28 cellular contexts compared by ENCODE assay signal in genomic region chr9:6271508-6272228, GRCh38. TPM values are rescaled to one million over a fixed set of nuclear protein-coding genes. Genes with fewer than 3 reads are reported as not detected.
DNase-seq lines count a peak whose midpoint lies in the region; ATAC-seq and TF ChIP-seq lines count a peak whose summit lies in the region.
"Had no signal": no experiment of that assay in that cellular context is flagged by ENCODE, and none has a peak within 500 bp of the region (broad histone marks: within the 10 kb centered on the region; RNA-seq: fewer than 3 reads in every experiment).

No MANE protein-coding gene starts in this region.

- H3K27me3 ChIP-seq in ACC112 (ENCODE audit: insufficient read depth, low read length) (no peaks in the 10 kb centered on the region), body of pancreas (no peaks in the 10 kb centered on the region), stomach (no peaks in the 10 kb centered on the region), spleen (replicated peaks in 1 of 7) (peaks cover 0 to 1% (median 0%) of the 10 kb centered on the region in 7 donors)
- H3K27me3 ChIP-seq: BLaER1 treated with 17β-estradiol and CSF1 and Interleukin-3, amounts not matched to agents 10 nM and 100 nM; SJSA1 had no signal

- 18 to 22% methylated on average over 3 of the region's 3 CpGs for WGBS in body of pancreas, 2 donors
- 37 to 43% (median 41%) methylated on average over 3 of the region's 3 CpGs for WGBS in stomach, 5 donors
- WGBS in spleen, 5 donors: 77 to 85% (median 82%) methylated on average over 3 of the region's 3 CpGs

- no peaks in the 10 kb centered on the region for H3K36me3 ChIP-seq in ACC112 (ENCODE audit: insufficient read depth, low read length)
- H3K36me3 ChIP-seq in body of pancreas (replicated peaks in 1 of 2; ENCODE audit: insufficient read depth in 1 of 2, low read depth in 2 of 2): no peaks in the 10 kb centered on the region
- no peaks in the 10 kb centered on the region for H3K36me3 ChIP-seq in stomach
- no peaks in the 10 kb centered on the region for H3K36me3 ChIP-seq in spleen
- H3K36me3 ChIP-seq: BLaER1 treated with 17β-estradiol and CSF1 and Interleukin-3, amounts not matched to agents 10 nM and 100 nM; SJSA1 had no signal

- H3K9me3 ChIP-seq in body of pancreas (no peaks in the 10 kb centered on the region), stomach (no peaks in the 10 kb centered on the region), spleen (no peaks in the 10 kb centered on the region)
- H3K9me3 ChIP-seq: BLaER1 treated with 17β-estradiol and CSF1 and Interleukin-3, amounts not matched to agents 10 nM and 100 nM; SJSA1 had no signal

- no peak for TF ChIP-seq POLR2A in body of pancreas (IDR thresholded peaks at IDR 0.05)
- no peak for TF ChIP-seq POLR2A in stomach (IDR thresholded peaks at IDR 0.05)
- no peak for TF ChIP-seq POLR2A in spleen (IDR thresholded peaks at IDR 0.05)

- peak; percentile 50 for ATAC-seq in body of pancreas
- peak; percentile 62 for ATAC-seq in left lobe of liver
- ATAC-seq: T-cell had no signal

- H3K4me1 ChIP-seq in ACC112 (ENCODE audit: control insufficient read depth, insufficient read depth, low read length, unreplicated experiment) (peaks cover 8% of the 10 kb centered on the region), body of pancreas (peaks cover 51% of the 10 kb centered on the region), stomach (peaks cover 19 to 32% (median 25%) of the 10 kb centered on the region in 4 donors), spleen (no peaks in the 10 kb centered on the region)
- H3K4me1 ChIP-seq: BLaER1 treated with 17β-estradiol and CSF1 and Interleukin-3, amounts not matched to agents 10 nM and 100 nM; SJSA1 had no signal

- no peaks in the 10 kb centered on the region for H3K79me2 ChIP-seq in ACC112 (ENCODE audit: control insufficient read depth, insufficient read depth, low read length, unreplicated experiment)

- peak in 2 of 4 donors; percentile 28 to 45 for DNase-seq in body of pancreas
- no peak for DNase-seq in left lobe of liver (ENCODE audit: low spot score)
- no peak for DNase-seq in stomach
- no peak for DNase-seq in G401 (ENCODE audit: low spot score)
- DNase-seq in KG1 (lab: John Stamatoyannopoulos, UW): no peak
- no peak for DNase-seq in spleen
- no peak for DNase-seq in SHP77 (lab: John Stamatoyannopoulos, UW)
- DNase-seq: activated CD4-positive, alpha-beta T cell treated with anti-CD3 and anti-CD28 coated beads, Interleukin-2, amount 50 U/mL, for 48 hours; activated CD4-positive, CD25-positive, alpha-beta regulatory T cell; activated CD8-positive, alpha-beta memory T cell treated with anti-CD3 and anti-CD28 coated beads, Interleukin-2, amount 50 U/mL, for 48 hours; activated naive CD8-positive, alpha-beta T cell treated with anti-CD3 and anti-CD28 coated beads for 36 hours; DMS79 treated with DMSO at 0.1 percent for 48 hours; effector memory CD4-positive, alpha-beta T cell; GOT3; KBM-7; kidney glomerular epithelial cell; mesendoderm; NCI-H1436 treated with DMSO at 0.1 percent for 48 hours; NK-92 treated with Interleukin-12 subunit alpha and Interleukin-12 subunit beta, amount 100 ng/mL, for 24 hours; stimulated activated naive CD4-positive, alpha-beta T cell treated with Interleukin-2 at 50 U/mL for 16 hours; T-cell; trophoblast cell had no signal

- H2AFZ ChIP-seq in ACC112 (ENCODE audit: low read length, unreplicated experiment): no peak overlapping the region

- no peak for TF ChIP-seq EP300 in stomach (IDR thresholded peaks at IDR 0.05)

- in situ Hi-C loops in G401 (cut with HindIII; ENCODE audit: low sequenced_read_pairs): no loop called here

- intact Hi-C loops in body of pancreas (cut with DNase I): no loop called here
- intact Hi-C loops in stomach (cut with DNase I; ENCODE audit: low total_unique reads): no loop called here
- intact Hi-C loops in spleen (cut with DNase I; ENCODE audit: low total_unique reads): no loop called here

- H3K4me3 ChIP-seq in ACC112 (ENCODE audit: low read depth, low read length) (no peak overlapping the region), body of pancreas (no peak overlapping the region), stomach (no peak overlapping the region), spleen (no peak overlapping the region)
- H3K4me3 ChIP-seq: BLaER1 treated with 17β-estradiol and CSF1 and Interleukin-3, amounts not matched to agents 10 nM and 100 nM; SJSA1 had no signal

- TF ChIP-seq CTCF in body of pancreas (IDR thresholded peaks at IDR 0.05): no peak
- no peak for TF ChIP-seq CTCF in stomach (IDR thresholded peaks at IDR 0.05)
- TF ChIP-seq CTCF in spleen (IDR thresholded peaks at IDR 0.05 in 8 of 11, conservative IDR thresholded peaks at IDR 0.05 in 3 of 11): no peak

- H3K27ac ChIP-seq in ACC112 (ENCODE audit: low read depth, low read length): peak overlapping the region; percentile 49
- H3K27ac ChIP-seq in body of pancreas: peak overlapping the region; percentile 61 to 74 (median 70)
- peak overlapping the region in 3 of 5 donors; percentile 50 to 63 (median 56) for H3K27ac ChIP-seq in stomach
- H3K27ac ChIP-seq in spleen: peak overlapping the region in 1 of 8 donors; percentile 13
- H3K27ac ChIP-seq: BLaER1 treated with 17β-estradiol and CSF1 and Interleukin-3, amounts not matched to agents 10 nM and 100 nM; SJSA1 had no signal

RNA-seq across cellular contexts. Expression of gene IL33, which starts 56.1 kb away (rescaled TPM):
- total RNA-seq in body of pancreas: 1 to 10 TPM; 4.0 to 6.2 TPM
- 9.3 TPM for total RNA-seq in left lobe of liver
- total RNA-seq in stomach: 100 to 1,000 TPM in 1 of 5 donors, 10 to 100 TPM in 3, 1 to 10 TPM in 1; 2.9 to 189 (median 25.9) TPM
- 10 to 100 TPM; 19.5 to 47.5 (median 27.6) TPM for polyA plus RNA-seq in stomach
- not detected in 2 replicates for total RNA-seq in G401 (2014; rRNA removed; shearing (Covaris generic))
- 10 to 100 TPM in 5 of 7 donors, 1 to 10 TPM in 2; 2.7 to 18.9 (median 14.6) TPM for total RNA-seq in spleen
- polyA plus RNA-seq in spleen: 10 to 100 TPM in 1 of 3 donors, 1 to 10 TPM in 2; 6.3 to 11.3 (median 7.2) TPM
- total RNA-seq: activated naive CD8-positive, alpha-beta T cell treated with anti-CD3 and anti-CD28 coated beads for 36 hours; activated T-helper 2 cell treated with anti-CD3 and anti-CD28 coated beads, Interferon-gamma antibody, Interleukin-2, Interleukin-4, amounts not matched to agents 10 μg/mL and 5 μg/mL and 100 μg/mL, durations not matched to agents 14 hours and 24 hours and 36 hours; SJSA1 had no signal

RNA-seq across cellular contexts. Expression of gene TPD52L3, which starts 56.5 kb away (rescaled TPM):
- total RNA-seq in body of pancreas (not detected), left lobe of liver (not detected), stomach (not detected), spleen (not detected)
- polyA plus RNA-seq in stomach (not detected), spleen (under 1 TPM in 1 of 3 donors, not detected in 2; 0.03 TPM)
- not detected in 2 replicates for total RNA-seq in G401 (2014; rRNA removed; shearing (Covaris generic))
- total RNA-seq: activated naive CD8-positive, alpha-beta T cell treated with anti-CD3 and anti-CD28 coated beads for 36 hours; activated T-helper 2 cell treated with anti-CD3 and anti-CD28 coated beads, Interferon-gamma antibody, Interleukin-2, Interleukin-4, amounts not matched to agents 10 μg/mL and 5 μg/mL and 100 μg/mL, durations not matched to agents 14 hours and 24 hours and 36 hours; esophagus mucosa; renal cortical epithelial cell; SJSA1; T-cell had no signal
